8 cellular contexts compared by ENCODE assay signal in the genomic region with DNA sequence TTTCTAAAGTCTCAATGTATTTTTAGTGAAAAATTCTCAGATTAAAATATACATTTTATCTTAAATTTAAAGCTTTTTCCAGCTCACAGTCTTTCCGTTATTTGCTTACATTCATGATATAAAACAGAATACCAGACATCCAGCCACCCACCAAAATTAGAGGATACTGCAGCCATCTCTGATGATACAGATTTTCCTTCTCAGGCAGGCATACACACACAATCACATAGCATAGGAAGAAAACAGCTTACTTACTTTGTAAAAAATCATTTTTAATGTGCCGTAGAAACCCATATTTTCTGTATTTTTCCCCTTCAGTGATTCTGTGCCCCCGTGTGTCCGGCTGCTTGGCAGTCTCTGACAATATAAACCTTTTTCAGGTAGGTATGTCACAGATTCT.
DNase-seq lines count a peak whose midpoint lies in the region; ATAC-seq and TF ChIP-seq lines count a peak whose summit lies in the region.

No MANE protein-coding gene starts in this region.

- POLR2A ChIA-PET in CD8-positive, alpha-beta T cell (lab: Charles Lee) = interaction anchor here (0.8 kb wide), 1 partner anchor 250 kb away, joined by 5 read pairs; no protein-coding TSS in a partner anchor

- intact Hi-C loops in CD8-positive, alpha-beta T cell (cut with DNase I, micrococcal nuclease) = loop anchor here in 1 of 2 experiments (2.0 kb wide), 1 partner anchor 591 kb away; the partner anchor contains the start of gene GATB
- intact Hi-C loops in colonic mucosa (cut with DNase I) = no loop called here

- H3K27me3 ChIP-seq in CD8-positive, alpha-beta T cell (ENCODE audit: insufficient read depth, low read length) = no peaks in the 10 kb centered on the region
- H3K27me3 ChIP-seq in colonic mucosa = no peaks in the 10 kb centered on the region

- H3K27me3 Mint-ChIP-seq in CD8-positive, alpha-beta T cell (ENCODE audit: low read depth) = no peaks in the 10 kb centered on the region
- no peaks in the 10 kb centered on the region for H3K27me3 Mint-ChIP-seq in nephron progenitor cell (ENCODE audit: low read depth, poor library complexity)
- no peaks in the 10 kb centered on the region for H3K27me3 Mint-ChIP-seq in T-helper 2 cell treated with Interferon-gamma antibody and Interleukin-4, amounts not matched to agents 5 μg/mL and 100 μg/mL, for 36 hours (ENCODE audit: low read depth)

- peak overlapping the region; percentile 15 for H3K4me3 Mint-ChIP-seq in CD8-positive, alpha-beta T cell
- H3K4me3 Mint-ChIP-seq in nephron progenitor cell = peak overlapping the region; percentile 82
- H3K4me3 Mint-ChIP-seq in T-helper 2 cell treated with Interferon-gamma antibody and Interleukin-4, amounts not matched to agents 5 μg/mL and 100 μg/mL, for 36 hours = no peak overlapping the region

- no peaks in the 10 kb centered on the region for H3K36me3 Mint-ChIP-seq in CD8-positive, alpha-beta T cell
- peaks cover under 1% of the 10 kb centered on the region for H3K36me3 Mint-ChIP-seq in nephron progenitor cell (ENCODE audit: low read depth)
- peaks cover 2% of the 10 kb centered on the region for H3K36me3 Mint-ChIP-seq in T-helper 2 cell treated with Interferon-gamma antibody and Interleukin-4, amounts not matched to agents 5 μg/mL and 100 μg/mL, for 36 hours (ENCODE audit: low read depth)

- no peaks in the 10 kb centered on the region for H3K9me3 Mint-ChIP-seq in CD8-positive, alpha-beta T cell
- H3K9me3 Mint-ChIP-seq in nephron progenitor cell = no peaks in the 10 kb centered on the region
- H3K9me3 Mint-ChIP-seq in T-helper 2 cell treated with Interferon-gamma antibody and Interleukin-4, amounts not matched to agents 5 μg/mL and 100 μg/mL, for 36 hours = no peaks in the 10 kb centered on the region

- CTCF ChIA-PET in CD8-positive, alpha-beta T cell (lab: Charles Lee) = interaction anchor here (1.0 to 1.2 kb wide), 2 partner anchors 9 to 552 kb away, joined by 3 to 4 read pairs; no protein-coding TSS in a partner anchor

- no peak for TF ChIP-seq CTCF in CD8-positive, alpha-beta T cell (IDR thresholded peaks at IDR 0.05)
- TF ChIP-seq CTCF in colonic mucosa (IDR thresholded peaks at IDR 0.05) (no peak), nephron progenitor cell (IDR thresholded peaks at IDR 0.05) (no peak)

- H3K4me3 ChIP-seq in CD8-positive, alpha-beta T cell (ENCODE audit: low read depth, low read length) = peak overlapping the region; percentile 19
- no peak overlapping the region for H3K4me3 ChIP-seq in colonic mucosa

- peak overlapping the region; percentile 11 for H3K27ac Mint-ChIP-seq in CD8-positive, alpha-beta T cell
- peak overlapping the region; percentile 92 for H3K27ac Mint-ChIP-seq in nephron progenitor cell
- no peak overlapping the region for H3K27ac Mint-ChIP-seq in T-helper 2 cell treated with Interferon-gamma antibody and Interleukin-4, amounts not matched to agents 5 μg/mL and 100 μg/mL, for 36 hours

- ATAC-seq in CD8-positive, alpha-beta T cell = no peak
- ATAC-seq in HG03066 (IDR thresholded peaks at IDR 0.05; ENCODE audit: low read depth, unreplicated experiment) (peak; percentile 14), GM21515 (IDR thresholded peaks at IDR 0.05; ENCODE audit: unreplicated experiment) (no peak)

- no peaks in the 10 kb centered on the region for H3K36me3 ChIP-seq in CD8-positive, alpha-beta T cell (ENCODE audit: insufficient read depth, low read length)
- no peaks in the 10 kb centered on the region for H3K36me3 ChIP-seq in colonic mucosa

- peaks cover 14% of the 10 kb centered on the region for H3K4me1 ChIP-seq in CD8-positive, alpha-beta T cell (ENCODE audit: insufficient read depth, low read length)
- H3K4me1 ChIP-seq in colonic mucosa = no peaks in the 10 kb centered on the region

- DNase-seq in CD8-positive, alpha-beta T cell = no peak
- DNase-seq in colonic mucosa (no peak), nephron progenitor cell (no peak), MV-4-11 (lab: John Stamatoyannopoulos, UW) (no peak), hepatic stellate cell (ENCODE audit: low spot score) (no peak)
- no peak for DNase-seq in T-helper 2 cell treated with Interferon-gamma antibody and Interleukin-4, amounts not matched to agents 5 μg/mL and 100 μg/mL, for 36 hours (ENCODE audit: low spot score)

- H3K27ac ChIP-seq in CD8-positive, alpha-beta T cell (ENCODE audit: low read depth, low read length) = no peak overlapping the region
- H3K27ac ChIP-seq in colonic mucosa = peak overlapping the region; percentile 34

- H3K9ac ChIP-seq in colonic mucosa (ENCODE audit: low read depth in 2 of 2, low read length in 2 of 2) = peak overlapping the region in 1 of 2 donors; percentile 22

- H3K4me1 Mint-ChIP-seq in CD8-positive, alpha-beta T cell (ENCODE audit: low read depth) = peaks cover 26% of the 10 kb centered on the region
- H3K4me1 Mint-ChIP-seq in nephron progenitor cell = peaks cover 46% of the 10 kb centered on the region
- peaks cover 18% of the 10 kb centered on the region for H3K4me1 Mint-ChIP-seq in T-helper 2 cell treated with Interferon-gamma antibody and Interleukin-4, amounts not matched to agents 5 μg/mL and 100 μg/mL, for 36 hours (ENCODE audit: low read depth)

- H3K9me3 ChIP-seq in CD8-positive, alpha-beta T cell (ENCODE audit: low read length) = no peaks in the 10 kb centered on the region
- H3K9me3 ChIP-seq in colonic mucosa = no peaks in the 10 kb centered on the region
